27 cellular contexts compared by ENCODE assay signal in genomic region chr6:21668794-21669193, GRCh38.
DNase-seq lines count a peak whose midpoint lies in the region; ATAC-seq and TF ChIP-seq lines count a peak whose summit lies in the region.
"Had no signal": no experiment of that assay in that cellular context is flagged by ENCODE, and none has a peak within 500 bp of the region (broad histone marks: within the 10 kb centered on the region; RNA-seq: fewer than 3 reads in every experiment).

No MANE protein-coding gene starts in this region.

- no peaks in the 10 kb centered on the region for H4K20me1 ChIP-seq in DND-41 (ENCODE audit: insufficient read depth, low read length)
- H4K20me1 ChIP-seq in Loucy (ENCODE audit: insufficient read depth, low read length, poor library complexity, severe bottlenecking) = peaks cover 63% of the 10 kb centered on the region

- H3K36me3 ChIP-seq in DND-41 (ENCODE audit: insufficient read depth, low read length) = peaks cover 9% of the 10 kb centered on the region; the same call in 1 of the 2 replicates
- peaks cover 10% of the 10 kb centered on the region; the same call in 1 of the 2 replicates for H3K36me3 ChIP-seq in Loucy (ENCODE audit: insufficient read depth, low read length)
- H3K36me3 ChIP-seq in endodermal cell (ENCODE audit: control insufficient read depth, insufficient read depth, low read length) = peaks cover 54% of the 10 kb centered on the region
- H3K36me3 ChIP-seq in mesendoderm (ENCODE audit: control insufficient read depth, insufficient read depth, low read length) = no peaks in the 10 kb centered on the region
- H3K36me3 ChIP-seq: SJSA1, transverse colon had no signal

- ATAC-seq in DND-41 (ENCODE audit: insufficient read depth, low read depth) (no peak), HG03097 (IDR thresholded peaks at IDR 0.05; ENCODE audit: low FRiP score, unreplicated experiment) (no peak)
- no peak for ATAC-seq in activated T-cell treated with anti-CD3 and anti-CD28 coated beads, Interleukin-2, amount 50 U/mL, for 72 hours (replicated peaks in 1 of 2)
- ATAC-seq: left cardiac atrium had no signal

- H3K18ac ChIP-seq in mesendoderm (ENCODE audit: low read length) = no peak overlapping the region

- H3K9me3 ChIP-seq in DND-41 (ENCODE audit: insufficient read depth, low read length, severe bottlenecking) (no peaks in the 10 kb centered on the region), Loucy (ENCODE audit: insufficient read depth, low read depth, low read length) (no peaks in the 10 kb centered on the region), endodermal cell (ENCODE audit: control insufficient read depth, low read length) (peaks cover 11% of the 10 kb centered on the region)
- H3K9me3 ChIP-seq: SJSA1, transverse colon had no signal

- no peak overlapping the region for H2BK120ac ChIP-seq in mesendoderm (ENCODE audit: low read depth, low read length)

- no peak overlapping the region for H3K23ac ChIP-seq in mesendoderm (ENCODE audit: low read length)

- no peaks in the 10 kb centered on the region for H3K9me2 ChIP-seq in Loucy (replicated peaks; ENCODE audit: low read depth, low read length)

- DNase-seq in DND-41 = no peak
- no peak for DNase-seq in endodermal cell
- DNase-seq in mesendoderm = no peak
- no peak for DNase-seq in activated T-cell treated with anti-CD3 and anti-CD28 coated beads, Interleukin-2, amount 50 U/mL, for 72 hours
- no peak for DNase-seq in HPDE6-E6E7 (ENCODE audit: extremely low spot score)
- DNase-seq: activated CD4-positive, alpha-beta T cell treated with anti-CD3 and anti-CD28 coated beads, Interleukin-2, amount 50 U/mL, for 48 hours; activated CD4-positive, CD25-positive, alpha-beta regulatory T cell; activated CD8-positive, alpha-beta memory T cell treated with anti-CD3 and anti-CD28 coated beads, Interleukin-2, amount 50 U/mL, for 4 hours; AML-193; CD4-positive, alpha-beta T cell; dermis blood vessel endothelial cell; EL; GOT3; left cardiac atrium; MV-4-11; NCI-H146; NCI-H2107; NCI-H748 treated with DMSO at 0.1 percent for 48 hours; stimulated activated CD4-positive, alpha-beta T cell treated with anti-CD3 and anti-CD28 coated beads, Interleukin-2, amount 100 ng/mL, for 24 hours; T-helper 1 cell; transverse colon had no signal

- 82 to 93% methylated on average over 2 to 3 of the region's 3 CpGs for WGBS in endodermal cell (ENCODE audit: insufficient coverage in 1 of 2, insufficient read length in 1 of 2), 2 experiments
- no CpG with 5 or more reads among the region's 3 CpGs for WGBS in mesendoderm (ENCODE audit: extremely low coverage, insufficient coverage, low lambda C conversion rate)

- no peak overlapping the region for H4K8ac ChIP-seq in mesendoderm (ENCODE audit: low read depth, low read length)

- H3K9ac ChIP-seq in DND-41 (ENCODE audit: low read depth, low read length) (peak overlapping the region; percentile 69; the same call in 1 of the 2 replicates), Loucy (ENCODE audit: low read depth, low read length, poor library complexity, severe bottlenecking) (peak overlapping the region; percentile 97), endodermal cell (ENCODE audit: extremely low read depth, low read length, poor library complexity, severe bottlenecking) (peak overlapping the region; percentile 13), mesendoderm (ENCODE audit: low read length) (no peak overlapping the region)

- H3K4me1 Mint-ChIP-seq in endodermal cell (peaks cover 29% of the 10 kb centered on the region), nephron (peaks cover 40% of the 10 kb centered on the region)
- peaks cover 24% of the 10 kb centered on the region for H3K4me1 Mint-ChIP-seq in activated T-cell treated with anti-CD3 and anti-CD28 coated beads, Interleukin-2, amount 50 U/mL, for 72 hours (ENCODE audit: low read depth)

- H3K27me3 Mint-ChIP-seq in endodermal cell (ENCODE audit: insufficient read depth) (peaks cover 2% of the 10 kb centered on the region), nephron (ENCODE audit: low read depth) (peaks cover 29% of the 10 kb centered on the region)
- peaks cover 70% of the 10 kb centered on the region for H3K27me3 Mint-ChIP-seq in activated T-cell treated with anti-CD3 and anti-CD28 coated beads, Interleukin-2, amount 50 U/mL, for 72 hours (ENCODE audit: low read depth)

- H3K27me3 ChIP-seq in DND-41 (ENCODE audit: insufficient read depth, low read length, poor library complexity) (peaks cover 14% of the 10 kb centered on the region), Loucy (ENCODE audit: insufficient read depth, low read length, poor library complexity, severe bottlenecking) (peaks cover 8% of the 10 kb centered on the region), endodermal cell (ENCODE audit: control insufficient read depth, insufficient read depth, low read length, poor library complexity, severe bottlenecking) (no peaks in the 10 kb centered on the region), mesendoderm (ENCODE audit: insufficient read depth, low read length, poor library complexity) (no peaks in the 10 kb centered on the region)

- H3K27ac Mint-ChIP-seq in endodermal cell = no peak overlapping the region
- H3K27ac Mint-ChIP-seq in nephron = peak overlapping the region; percentile 62 to 82 (median 71)
- H3K27ac Mint-ChIP-seq in activated T-cell treated with anti-CD3 and anti-CD28 coated beads, Interleukin-2, amount 50 U/mL, for 72 hours = no peak overlapping the region
- H3K27ac Mint-ChIP-seq: activated naive CD4-positive, alpha-beta T cell treated with anti-CD3 and anti-CD28 coated beads, Interleukin-2, amount 50 U/mL, for 24 hours; CD4-positive, alpha-beta T cell; memory B cell had no signal

- no peaks in the 10 kb centered on the region for H3F3A ChIP-seq in Loucy (ENCODE audit: low read depth)

- peak overlapping the region; percentile 93 for H3K4me3 Mint-ChIP-seq in endodermal cell
- H3K4me3 Mint-ChIP-seq in nephron = peak overlapping the region; percentile 88 to 97 (median 91)
- no peak overlapping the region for H3K4me3 Mint-ChIP-seq in activated T-cell treated with anti-CD3 and anti-CD28 coated beads, Interleukin-2, amount 50 U/mL, for 72 hours
- H3K4me3 Mint-ChIP-seq: activated naive CD4-positive, alpha-beta T cell treated with anti-CD3 and anti-CD28 coated beads, Interleukin-2, amount 50 U/mL, for 24 hours; memory B cell had no signal

- H3K79me1 ChIP-seq in mesendoderm (ENCODE audit: low read length) = peaks cover 3% of the 10 kb centered on the region

- TF ChIP-seq CTCF in DND-41 (IDR thresholded peaks at IDR 0.05; ENCODE audit: borderline replicate concordance, extremely low read depth, low read length, poor library complexity, severe bottlenecking) = no peak
- TF ChIP-seq CTCF in Loucy (conservative IDR thresholded peaks at IDR 0.05; ENCODE audit: low read length) = no peak
- TF ChIP-seq CTCF in endodermal cell (conservative IDR thresholded peaks at IDR 0.05) = no peak
- no peak for TF ChIP-seq CTCF in nephron (IDR thresholded peaks at IDR 0.05; ENCODE audit: unreplicated experiment in 3 of 3)

- no peak overlapping the region for H4K5ac ChIP-seq in mesendoderm (ENCODE audit: low read length)

- H2BK15ac ChIP-seq in mesendoderm (replicated peaks; ENCODE audit: low read depth) = no peak overlapping the region

- H3K4me2 ChIP-seq in DND-41 (ENCODE audit: insufficient read depth, low read length) (peak overlapping the region; percentile 90), Loucy (ENCODE audit: low read depth, low read length, poor library complexity, severe bottlenecking) (peak overlapping the region; percentile 88), mesendoderm (ENCODE audit: low read length) (no peak overlapping the region)

- H3K9me3 Mint-ChIP-seq in endodermal cell = peaks cover 2% of the 10 kb centered on the region
- no peaks in the 10 kb centered on the region for H3K9me3 Mint-ChIP-seq in nephron
- H3K9me3 Mint-ChIP-seq in activated T-cell treated with anti-CD3 and anti-CD28 coated beads, Interleukin-2, amount 50 U/mL, for 72 hours = peaks cover 0 to 3% of the 10 kb centered on the region in 2 donors
- H3K9me3 Mint-ChIP-seq: activated naive CD4-positive, alpha-beta T cell treated with anti-CD3 and anti-CD28 coated beads, Interleukin-2, amount 50 U/mL, for 24 hours; CD4-positive, alpha-beta T cell had no signal

- peak overlapping the region; percentile 7 to 82; a peak in 3 of 4 replicates for H3K4me3 ChIP-seq in DND-41 (ENCODE audit: low read depth in 1 of 2, low read length in 2 of 2)
- peak overlapping the region; percentile 91 for H3K4me3 ChIP-seq in Loucy (ENCODE audit: low read length, poor library complexity, severe bottlenecking)
- peak overlapping the region; percentile 97 for H3K4me3 ChIP-seq in endodermal cell (ENCODE audit: low read length)
- H3K4me3 ChIP-seq in mesendoderm (ENCODE audit: low read length) = no peak overlapping the region
- H3K4me3 ChIP-seq: SJSA1, transverse colon had no signal

- H3K79me2 ChIP-seq in DND-41 (ENCODE audit: insufficient read depth, low read length) = peaks cover 75% of the 10 kb centered on the region
- peaks cover 100% of the 10 kb centered on the region for H3K79me2 ChIP-seq in Loucy (ENCODE audit: insufficient read depth, low read length)
- H3K79me2 ChIP-seq in mesendoderm (ENCODE audit: control insufficient read depth, insufficient read depth, low read length) = peaks cover 39% of the 10 kb centered on the region

- H3K56ac ChIP-seq in mesendoderm (ENCODE audit: low read length) = no peak overlapping the region

- H2AFZ ChIP-seq in DND-41 (ENCODE audit: low read depth, low read length) (no peak overlapping the region), Loucy (ENCODE audit: low read length) (no peak overlapping the region)

- H2AK5ac ChIP-seq in mesendoderm (ENCODE audit: low read length) = no peak overlapping the region

- H3K4ac ChIP-seq in mesendoderm (ENCODE audit: low read depth, low read length) = no peak overlapping the region

- peak overlapping the region; percentile 9; the same call in 1 of the 2 replicates for H3K27ac ChIP-seq in DND-41 (ENCODE audit: low read length)
- H3K27ac ChIP-seq in endodermal cell (ENCODE audit: low read depth, low read length) = no peak overlapping the region
- no peak overlapping the region for H3K27ac ChIP-seq in mesendoderm (ENCODE audit: low read depth, low read length)
- H3K27ac ChIP-seq: SJSA1 had no signal

- H3K4me1 ChIP-seq in DND-41 (ENCODE audit: insufficient read depth, low read length) (peaks cover 70% of the 10 kb centered on the region), Loucy (ENCODE audit: insufficient read depth, low read length, poor library complexity, severe bottlenecking) (peaks cover 21% of the 10 kb centered on the region), endodermal cell (ENCODE audit: control insufficient read depth, insufficient read depth, low read length) (no peaks in the 10 kb centered on the region), mesendoderm (ENCODE audit: control insufficient read depth, low read depth, low read length) (peaks cover 2% of the 10 kb centered on the region)

- H2BK5ac ChIP-seq in mesendoderm (ENCODE audit: low read length) = no peak overlapping the region

- peaks cover 33% of the 10 kb centered on the region for H3K36me3 Mint-ChIP-seq in endodermal cell (ENCODE audit: low read depth)
- peaks cover 27% of the 10 kb centered on the region for H3K36me3 Mint-ChIP-seq in nephron (ENCODE audit: low read depth)
- H3K36me3 Mint-ChIP-seq in activated T-cell treated with anti-CD3 and anti-CD28 coated beads, Interleukin-2, amount 50 U/mL, for 72 hours (ENCODE audit: insufficient read depth in 2 of 2) = peaks cover 2% of the 10 kb centered on the region in 2 donors
- H3K36me3 Mint-ChIP-seq: activated naive CD4-positive, alpha-beta T cell treated with anti-CD3 and anti-CD28 coated beads, Interleukin-2, amount 50 U/mL, for 24 hours had no signal

Comparison
In these comparisons a context has a peak if more than half of its experiments do, and no peak if none do; other contexts are left out.
1. H3K27ac Mint-ChIP-seq: peak in nephron (3 of 3); none in endodermal cell (single experiment) and activated T-cell treated with anti-CD3 and anti-CD28 coated beads, Interleukin-2, amount 50 U/mL, for 72 hours (single experiment).
2. H3K4me3 Mint-ChIP-seq: peak in endodermal cell (single experiment) and nephron (3 of 3); none in activated T-cell treated with anti-CD3 and anti-CD28 coated beads, Interleukin-2, amount 50 U/mL, for 72 hours (0 of 2).